9 cellular contexts compared by ENCODE assay signal in genomic region chr15:31483053-31483923, GRCh38.
DNase-seq lines count a peak whose midpoint lies in the region; ATAC-seq lines count a peak whose summit lies in the region.
"Had no signal": no experiment of that assay in that cellular context is flagged by ENCODE, and none has a peak within 500 bp of the region (broad histone marks: within the 10 kb centered on the region; RNA-seq: fewer than 3 reads in every experiment).

No MANE protein-coding gene starts in this region.

- no peaks in the 10 kb centered on the region for H3K27me3 ChIP-seq in SJCRH30

- peak overlapping the region; percentile 89 for H3K4me3 Mint-ChIP-seq in stimulated activated effector memory CD8-positive, alpha-beta T cell treated with anti-CD3 and anti-CD28 coated beads, Interleukin-12 subunit alpha, Interleukin-12 subunit beta, amount 100 ng/mL, for 72 hours

- peaks cover 67% of the 10 kb centered on the region for H3K4me1 Mint-ChIP-seq in stimulated activated effector memory CD8-positive, alpha-beta T cell treated with anti-CD3 and anti-CD28 coated beads, Interleukin-12 subunit alpha, Interleukin-12 subunit beta, amount 100 ng/mL, for 72 hours

- peaks cover 60% of the 10 kb centered on the region for H3K36me3 Mint-ChIP-seq in stimulated activated effector memory CD8-positive, alpha-beta T cell treated with anti-CD3 and anti-CD28 coated beads, Interleukin-12 subunit alpha, Interleukin-12 subunit beta, amount 100 ng/mL, for 72 hours

- ATAC-seq in HG02798 (IDR thresholded peaks at IDR 0.05; ENCODE audit: poor library complexity, unreplicated experiment) (peak; percentile 33), HG02623 (IDR thresholded peaks at IDR 0.05; ENCODE audit: unreplicated experiment) (no peak)
- ATAC-seq in stimulated activated effector memory CD8-positive, alpha-beta T cell treated with anti-CD3 and anti-CD28 coated beads, Interleukin-12 subunit alpha, Interleukin-12 subunit beta, amount 100 ng/mL, for 72 hours: peak; percentile 78

- H3K4me3 ChIP-seq in SJCRH30: no peak overlapping the region

- no peaks in the 10 kb centered on the region for H3K4me1 ChIP-seq in SJCRH30

- H3K27ac Mint-ChIP-seq in stimulated activated effector memory CD8-positive, alpha-beta T cell treated with anti-CD3 and anti-CD28 coated beads, Interleukin-12 subunit alpha, Interleukin-12 subunit beta, amount 100 ng/mL, for 72 hours: peak overlapping the region; percentile 98

- H3K27ac ChIP-seq in SJCRH30: no peak overlapping the region
- H3K27ac ChIP-seq: HL-60 had no signal

- no peaks in the 10 kb centered on the region for H3K9me3 Mint-ChIP-seq in stimulated activated effector memory CD8-positive, alpha-beta T cell treated with anti-CD3 and anti-CD28 coated beads, Interleukin-12 subunit alpha, Interleukin-12 subunit beta, amount 100 ng/mL, for 72 hours

- peak; percentile 51 for DNase-seq in activated naive CD4-positive, alpha-beta T cell treated with Interleukin-2 at 50 U/mL for 16 hours
- DNase-seq in iPS-NIHi7 (ENCODE audit: extremely low spot score) (peak; percentile 51), GF-D8 (lab: John Stamatoyannopoulos, UW) (no peak), SJCRH30 (no peak), mucosa of gallbladder (ENCODE audit: low spot score) (no peak)
- peak; percentile 35 to 72 for DNase-seq in stimulated activated effector memory CD8-positive, alpha-beta T cell treated with anti-CD3 and anti-CD28 coated beads, Interleukin-12 subunit alpha, Interleukin-12 subunit beta, amount 100 ng/mL, for 72 hours (ENCODE audit: low spot score in 2 of 2)

- H3K36me3 ChIP-seq in SJCRH30: no peaks in the 10 kb centered on the region

- no peaks in the 10 kb centered on the region for H3K9me3 ChIP-seq in SJCRH30 (replicated peaks)

Comparison
In these comparisons a context has a peak if more than half of its experiments do, and no peak if none do; other contexts are left out.
1. DNase-seq: peak in activated naive CD4-positive, alpha-beta T cell treated with Interleukin-2 at 50 U/mL for 16 hours (single experiment), iPS-NIHi7 (single experiment) and stimulated activated effector memory CD8-positive, alpha-beta T cell treated with anti-CD3 and anti-CD28 coated beads, Interleukin-12 subunit alpha, Interleukin-12 subunit beta, amount 100 ng/mL, for 72 hours (2 of 2); none in GF-D8 (single experiment), SJCRH30 (0 of 2) and mucosa of gallbladder (single experiment).